Comparison of ENCODE assay signal across 1 cellular context in the genomic region with DNA sequence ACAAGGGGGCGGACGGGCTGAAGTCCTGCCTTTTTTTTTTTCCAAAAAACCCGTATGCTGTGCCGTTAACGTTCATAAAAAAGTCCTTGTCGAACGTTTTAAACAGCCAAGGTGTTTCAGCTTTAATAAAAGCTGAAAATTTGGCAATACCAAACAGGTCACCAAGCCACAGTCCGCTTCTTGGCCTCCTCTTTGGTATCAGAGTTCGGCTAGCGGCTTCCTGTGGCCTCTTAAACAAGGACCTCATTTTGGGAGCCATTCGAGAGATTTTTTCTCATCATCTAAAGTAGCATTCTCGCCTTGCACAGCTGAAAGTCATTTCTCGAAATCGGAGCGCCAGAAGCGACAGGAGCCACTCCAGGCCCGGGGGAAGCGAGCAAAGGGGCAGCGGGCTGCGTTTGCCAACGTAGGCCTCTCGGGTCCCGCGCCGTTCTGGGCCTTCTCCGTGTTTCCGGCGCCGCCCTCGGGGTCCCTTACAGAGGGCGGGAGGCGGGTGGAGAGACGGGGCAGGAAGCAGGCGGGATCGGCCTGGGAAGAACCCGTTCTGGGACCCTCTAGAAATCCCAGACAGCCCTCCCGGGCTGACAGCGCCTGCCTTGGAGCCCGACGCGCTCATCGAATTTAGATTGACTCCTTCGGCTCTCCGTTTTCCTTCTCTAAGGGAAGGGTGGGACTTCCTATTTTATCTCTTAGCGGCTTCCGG.
TF ChIP-seq lines count a peak whose summit lies in the region.

No MANE protein-coding gene starts in this region.

TF ChIP-seq in HepG2, 621 proteins besides CTCF, POLR2A, EP300 and RAD21 (continued from another document and continues in another):
- TF ChIP-seq TAF15 (IDR thresholded peaks at IDR 0.05; ENCODE audit: low read depth, low read length, poor library complexity, severe bottlenecking) (no peak), ZNF543 (CRISPR knock-in tag; IDR thresholded peaks at IDR 0.05) (no peak), TCF12 (IDR thresholded peaks at IDR 0.05) (no peak), TCF12 (CRISPR knock-in tag; IDR thresholded peaks at IDR 0.05) (no peak), CBX1 (IDR thresholded peaks at IDR 0.05; ENCODE audit: low read depth) (no peak), NRL (CRISPR knock-in tag; IDR thresholded peaks at IDR 0.05; ENCODE audit: borderline replicate concordance) (no peak; the same call in 1 of the 2 replicates), ATM (IDR thresholded peaks at IDR 0.05; ENCODE audit: borderline replicate concordance) (no peak), KMT2B (CRISPR knock-in tag; IDR thresholded peaks at IDR 0.05) (no peak; the same call in 1 of the 2 replicates), MIER2 (CRISPR knock-in tag; IDR thresholded peaks at IDR 0.05) (no peak), DMAP1 (CRISPR knock-in tag; IDR thresholded peaks at IDR 0.05) (peak; percentile 84; the same call in 1 of the 2 replicates), ZNF20 (CRISPR knock-in tag; IDR thresholded peaks at IDR 0.05) (peak; percentile 69; the same call in 1 of the 2 replicates), AGO2 (optimal IDR thresholded peaks at IDR 0.05; ENCODE audit: low read depth, low read length) (peak; percentile 85), HNRNPLL (IDR thresholded peaks at IDR 0.05; ENCODE audit: low read depth, low read length, poor library complexity, severe bottlenecking) (peak; percentile 47), PAF1 (CRISPR knock-in tag; IDR thresholded peaks at IDR 0.05) (no peak), NPAS2 (CRISPR knock-in tag; IDR thresholded peaks at IDR 0.05; ENCODE audit: borderline replicate concordance) (no peak), RFX5 (IDR thresholded peaks at IDR 0.05; ENCODE audit: low read depth, low read length) (no peak), U2AF1 (optimal IDR thresholded peaks at IDR 0.05; ENCODE audit: low read depth, low read length) (no peak), PTBP1 (IDR thresholded peaks at IDR 0.05; ENCODE audit: low read depth, low read length, poor library complexity, severe bottlenecking) (peak; percentile 39), ZNF230 (CRISPR knock-in tag; IDR thresholded peaks at IDR 0.05) (0 out of 2 replicates have a peak, but pooled peaks have one; percentile 43), ATAD3A (CRISPR knock-in tag; IDR thresholded peaks at IDR 0.05) (no peak), CCDC6 (CRISPR knock-in tag; IDR thresholded peaks at IDR 0.05) (no peak; the same call in 1 of the 2 replicates), GATA4 (IDR thresholded peaks at IDR 0.05; ENCODE audit: borderline replicate concordance, low read depth) (no peak), GATAD1 (CRISPR knock-in tag; IDR thresholded peaks at IDR 0.05) (no peak), JARID2 (CRISPR knock-in tag; IDR thresholded peaks at IDR 0.05; ENCODE audit: insufficient replicate concordance) (no peak), ZNF33A (CRISPR knock-in tag; IDR thresholded peaks at IDR 0.05; ENCODE audit: borderline replicate concordance) (no peak), XBP1 (CRISPR knock-in tag; IDR thresholded peaks at IDR 0.05) (no peak), MAF1 (CRISPR knock-in tag; IDR thresholded peaks at IDR 0.05; ENCODE audit: borderline replicate concordance) (no peak), ZNF44 (CRISPR knock-in tag; IDR thresholded peaks at IDR 0.05) (no peak)
- TF ChIP-seq, protein P1, sequence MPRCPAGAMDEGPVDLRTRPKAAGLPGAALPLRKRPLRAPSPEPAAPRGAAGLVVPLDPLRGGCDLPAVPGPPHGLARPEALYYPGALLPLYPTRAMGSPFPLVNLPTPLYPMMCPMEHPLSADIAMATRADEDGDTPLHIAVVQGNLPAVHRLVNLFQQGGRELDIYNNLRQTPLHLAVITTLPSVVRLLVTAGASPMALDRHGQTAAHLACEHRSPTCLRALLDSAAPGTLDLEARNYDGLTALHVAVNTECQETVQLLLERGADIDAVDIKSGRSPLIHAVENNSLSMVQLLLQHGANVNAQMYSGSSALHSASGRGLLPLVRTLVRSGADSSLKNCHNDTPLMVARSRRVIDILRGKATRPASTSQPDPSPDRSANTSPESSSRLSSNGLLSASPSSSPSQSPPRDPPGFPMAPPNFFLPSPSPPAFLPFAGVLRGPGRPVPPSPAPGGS (CRISPR knock-in tag; IDR thresholded peaks at IDR 0.05), result peak; percentile 69; the same call in 1 of the 2 replicates
- TF ChIP-seq, protein P2, sequence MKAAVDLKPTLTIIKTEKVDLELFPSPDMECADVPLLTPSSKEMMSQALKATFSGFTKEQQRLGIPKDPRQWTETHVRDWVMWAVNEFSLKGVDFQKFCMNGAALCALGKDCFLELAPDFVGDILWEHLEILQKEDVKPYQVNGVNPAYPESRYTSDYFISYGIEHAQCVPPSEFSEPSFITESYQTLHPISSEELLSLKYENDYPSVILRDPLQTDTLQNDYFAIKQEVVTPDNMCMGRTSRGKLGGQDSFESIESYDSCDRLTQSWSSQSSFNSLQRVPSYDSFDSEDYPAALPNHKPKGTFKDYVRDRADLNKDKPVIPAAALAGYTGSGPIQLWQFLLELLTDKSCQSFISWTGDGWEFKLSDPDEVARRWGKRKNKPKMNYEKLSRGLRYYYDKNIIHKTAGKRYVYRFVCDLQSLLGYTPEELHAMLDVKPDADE (CRISPR knock-in tag; IDR thresholded peaks at IDR 0.05), result no peak
- TF ChIP-seq, protein P3, sequence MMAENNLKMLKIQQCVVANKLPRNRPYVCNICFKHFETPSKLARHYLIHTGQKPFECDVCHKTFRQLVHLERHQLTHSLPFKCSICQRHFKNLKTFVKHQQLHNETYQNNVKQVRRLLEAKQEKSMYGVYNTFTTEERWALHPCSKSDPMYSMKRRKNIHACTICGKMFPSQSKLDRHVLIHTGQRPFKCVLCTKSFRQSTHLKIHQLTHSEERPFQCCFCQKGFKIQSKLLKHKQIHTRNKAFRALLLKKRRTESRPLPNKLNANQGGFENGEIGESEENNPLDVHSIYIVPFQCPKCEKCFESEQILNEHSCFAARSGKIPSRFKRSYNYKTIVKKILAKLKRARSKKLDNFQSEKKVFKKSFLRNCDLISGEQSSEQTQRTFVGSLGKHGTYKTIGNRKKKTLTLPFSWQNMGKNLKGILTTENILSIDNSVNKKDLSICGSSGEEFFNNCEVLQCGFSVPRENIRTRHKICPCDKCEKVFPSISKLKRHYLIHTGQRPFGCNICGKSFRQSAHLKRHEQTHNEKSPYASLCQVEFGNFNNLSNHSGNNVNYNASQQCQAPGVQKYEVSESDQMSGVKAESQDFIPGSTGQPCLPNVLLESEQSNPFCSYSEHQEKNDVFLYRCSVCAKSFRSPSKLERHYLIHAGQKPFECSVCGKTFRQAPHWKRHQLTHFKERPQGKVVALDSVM (CRISPR knock-in tag; IDR thresholded peaks at IDR 0.05), result no peak; the same call in 1 of the 2 replicates
- TF ChIP-seq, protein P4, sequence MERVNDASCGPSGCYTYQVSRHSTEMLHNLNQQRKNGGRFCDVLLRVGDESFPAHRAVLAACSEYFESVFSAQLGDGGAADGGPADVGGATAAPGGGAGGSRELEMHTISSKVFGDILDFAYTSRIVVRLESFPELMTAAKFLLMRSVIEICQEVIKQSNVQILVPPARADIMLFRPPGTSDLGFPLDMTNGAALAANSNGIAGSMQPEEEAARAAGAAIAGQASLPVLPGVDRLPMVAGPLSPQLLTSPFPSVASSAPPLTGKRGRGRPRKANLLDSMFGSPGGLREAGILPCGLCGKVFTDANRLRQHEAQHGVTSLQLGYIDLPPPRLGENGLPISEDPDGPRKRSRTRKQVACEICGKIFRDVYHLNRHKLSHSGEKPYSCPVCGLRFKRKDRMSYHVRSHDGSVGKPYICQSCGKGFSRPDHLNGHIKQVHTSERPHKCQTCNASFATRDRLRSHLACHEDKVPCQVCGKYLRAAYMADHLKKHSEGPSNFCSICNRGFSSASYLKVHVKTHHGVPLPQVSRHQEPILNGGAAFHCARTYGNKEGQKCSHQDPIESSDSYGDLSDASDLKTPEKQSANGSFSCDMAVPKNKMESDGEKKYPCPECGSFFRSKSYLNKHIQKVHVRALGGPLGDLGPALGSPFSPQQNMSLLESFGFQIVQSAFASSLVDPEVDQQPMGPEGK (CRISPR knock-in tag; IDR thresholded peaks at IDR 0.05), result no peak
- TF ChIP-seq, protein P5, sequence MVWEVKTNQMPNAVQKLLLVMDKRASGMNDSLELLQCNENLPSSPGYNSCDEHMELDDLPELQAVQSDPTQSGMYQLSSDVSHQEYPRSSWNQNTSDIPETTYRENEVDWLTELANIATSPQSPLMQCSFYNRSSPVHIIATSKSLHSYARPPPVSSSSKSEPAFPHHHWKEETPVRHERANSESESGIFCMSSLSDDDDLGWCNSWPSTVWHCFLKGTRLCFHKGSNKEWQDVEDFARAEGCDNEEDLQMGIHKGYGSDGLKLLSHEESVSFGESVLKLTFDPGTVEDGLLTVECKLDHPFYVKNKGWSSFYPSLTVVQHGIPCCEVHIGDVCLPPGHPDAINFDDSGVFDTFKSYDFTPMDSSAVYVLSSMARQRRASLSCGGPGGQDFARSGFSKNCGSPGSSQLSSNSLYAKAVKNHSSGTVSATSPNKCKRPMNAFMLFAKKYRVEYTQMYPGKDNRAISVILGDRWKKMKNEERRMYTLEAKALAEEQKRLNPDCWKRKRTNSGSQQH (CRISPR knock-in tag; IDR thresholded peaks at IDR 0.05; ENCODE audit: low read depth), result 0 out of 2 replicates have a peak, but pooled peaks have one; percentile 25
- TF ChIP-seq, protein P6, sequence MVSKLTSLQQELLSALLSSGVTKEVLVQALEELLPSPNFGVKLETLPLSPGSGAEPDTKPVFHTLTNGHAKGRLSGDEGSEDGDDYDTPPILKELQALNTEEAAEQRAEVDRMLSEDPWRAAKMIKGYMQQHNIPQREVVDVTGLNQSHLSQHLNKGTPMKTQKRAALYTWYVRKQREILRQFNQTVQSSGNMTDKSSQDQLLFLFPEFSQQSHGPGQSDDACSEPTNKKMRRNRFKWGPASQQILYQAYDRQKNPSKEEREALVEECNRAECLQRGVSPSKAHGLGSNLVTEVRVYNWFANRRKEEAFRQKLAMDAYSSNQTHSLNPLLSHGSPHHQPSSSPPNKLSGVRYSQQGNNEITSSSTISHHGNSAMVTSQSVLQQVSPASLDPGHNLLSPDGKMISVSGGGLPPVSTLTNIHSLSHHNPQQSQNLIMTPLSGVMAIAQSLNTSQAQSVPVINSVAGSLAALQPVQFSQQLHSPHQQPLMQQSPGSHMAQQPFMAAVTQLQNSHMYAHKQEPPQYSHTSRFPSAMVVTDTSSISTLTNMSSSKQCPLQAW (CRISPR knock-in tag; IDR thresholded peaks at IDR 0.05), result no peak; the same call in none of the 2 replicates
- TF ChIP-seq, protein P7, sequence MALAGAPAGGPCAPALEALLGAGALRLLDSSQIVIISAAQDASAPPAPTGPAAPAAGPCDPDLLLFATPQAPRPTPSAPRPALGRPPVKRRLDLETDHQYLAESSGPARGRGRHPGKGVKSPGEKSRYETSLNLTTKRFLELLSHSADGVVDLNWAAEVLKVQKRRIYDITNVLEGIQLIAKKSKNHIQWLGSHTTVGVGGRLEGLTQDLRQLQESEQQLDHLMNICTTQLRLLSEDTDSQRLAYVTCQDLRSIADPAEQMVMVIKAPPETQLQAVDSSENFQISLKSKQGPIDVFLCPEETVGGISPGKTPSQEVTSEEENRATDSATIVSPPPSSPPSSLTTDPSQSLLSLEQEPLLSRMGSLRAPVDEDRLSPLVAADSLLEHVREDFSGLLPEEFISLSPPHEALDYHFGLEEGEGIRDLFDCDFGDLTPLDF (CRISPR knock-in tag; IDR thresholded peaks at IDR 0.05), result no peak
- TF ChIP-seq, protein P8, sequence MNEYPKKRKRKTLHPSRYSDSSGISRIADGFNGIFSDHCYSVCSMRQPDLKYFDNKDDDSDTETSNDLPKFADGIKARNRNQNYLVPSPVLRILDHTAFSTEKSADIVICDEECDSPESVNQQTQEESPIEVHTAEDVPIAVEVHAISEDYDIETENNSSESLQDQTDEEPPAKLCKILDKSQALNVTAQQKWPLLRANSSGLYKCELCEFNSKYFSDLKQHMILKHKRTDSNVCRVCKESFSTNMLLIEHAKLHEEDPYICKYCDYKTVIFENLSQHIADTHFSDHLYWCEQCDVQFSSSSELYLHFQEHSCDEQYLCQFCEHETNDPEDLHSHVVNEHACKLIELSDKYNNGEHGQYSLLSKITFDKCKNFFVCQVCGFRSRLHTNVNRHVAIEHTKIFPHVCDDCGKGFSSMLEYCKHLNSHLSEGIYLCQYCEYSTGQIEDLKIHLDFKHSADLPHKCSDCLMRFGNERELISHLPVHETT (CRISPR knock-in tag; conservative IDR thresholded peaks at IDR 0.05), result no peak
- TF ChIP-seq, protein P9, sequence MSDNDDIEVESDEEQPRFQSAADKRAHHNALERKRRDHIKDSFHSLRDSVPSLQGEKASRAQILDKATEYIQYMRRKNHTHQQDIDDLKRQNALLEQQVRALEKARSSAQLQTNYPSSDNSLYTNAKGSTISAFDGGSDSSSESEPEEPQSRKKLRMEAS (IDR thresholded peaks at IDR 0.05), result no peak; the same call in 1 of the 2 replicates
- TF ChIP-seq, protein P10, sequence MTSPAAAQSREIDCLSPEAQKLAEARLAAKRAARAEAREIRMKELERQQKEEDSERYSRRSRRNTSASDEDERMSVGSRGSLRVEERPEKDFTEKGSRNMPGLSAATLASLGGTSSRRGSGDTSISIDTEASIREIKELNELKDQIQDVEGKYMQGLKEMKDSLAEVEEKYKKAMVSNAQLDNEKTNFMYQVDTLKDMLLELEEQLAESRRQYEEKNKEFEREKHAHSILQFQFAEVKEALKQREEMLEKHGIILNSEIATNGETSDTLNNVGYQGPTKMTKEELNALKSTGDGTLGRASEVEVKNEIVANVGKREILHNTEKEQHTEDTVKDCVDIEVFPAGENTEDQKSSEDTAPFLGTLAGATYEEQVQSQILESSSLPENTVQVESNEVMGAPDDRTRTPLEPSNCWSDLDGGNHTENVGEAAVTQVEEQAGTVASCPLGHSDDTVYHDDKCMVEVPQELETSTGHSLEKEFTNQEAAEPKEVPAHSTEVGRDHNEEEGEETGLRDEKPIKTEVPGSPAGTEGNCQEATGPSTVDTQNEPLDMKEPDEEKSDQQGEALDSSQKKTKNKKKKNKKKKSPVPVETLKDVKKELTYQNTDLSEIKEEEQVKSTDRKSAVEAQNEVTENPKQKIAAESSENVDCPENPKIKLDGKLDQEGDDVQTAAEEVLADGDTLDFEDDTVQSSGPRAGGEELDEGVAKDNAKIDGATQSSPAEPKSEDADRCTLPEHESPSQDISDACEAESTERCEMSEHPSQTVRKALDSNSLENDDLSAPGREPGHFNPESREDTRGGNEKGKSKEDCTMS (CRISPR knock-in tag; conservative IDR thresholded peaks at IDR 0.05), result no peak
- TF ChIP-seq, protein P11, sequence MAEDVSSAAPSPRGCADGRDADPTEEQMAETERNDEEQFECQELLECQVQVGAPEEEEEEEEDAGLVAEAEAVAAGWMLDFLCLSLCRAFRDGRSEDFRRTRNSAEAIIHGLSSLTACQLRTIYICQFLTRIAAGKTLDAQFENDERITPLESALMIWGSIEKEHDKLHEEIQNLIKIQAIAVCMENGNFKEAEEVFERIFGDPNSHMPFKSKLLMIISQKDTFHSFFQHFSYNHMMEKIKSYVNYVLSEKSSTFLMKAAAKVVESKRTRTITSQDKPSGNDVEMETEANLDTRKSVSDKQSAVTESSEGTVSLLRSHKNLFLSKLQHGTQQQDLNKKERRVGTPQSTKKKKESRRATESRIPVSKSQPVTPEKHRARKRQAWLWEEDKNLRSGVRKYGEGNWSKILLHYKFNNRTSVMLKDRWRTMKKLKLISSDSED (CRISPR knock-in tag; IDR thresholded peaks at IDR 0.05), result no peak
